11 cellular contexts compared by ENCODE assay signal in the genomic region with DNA sequence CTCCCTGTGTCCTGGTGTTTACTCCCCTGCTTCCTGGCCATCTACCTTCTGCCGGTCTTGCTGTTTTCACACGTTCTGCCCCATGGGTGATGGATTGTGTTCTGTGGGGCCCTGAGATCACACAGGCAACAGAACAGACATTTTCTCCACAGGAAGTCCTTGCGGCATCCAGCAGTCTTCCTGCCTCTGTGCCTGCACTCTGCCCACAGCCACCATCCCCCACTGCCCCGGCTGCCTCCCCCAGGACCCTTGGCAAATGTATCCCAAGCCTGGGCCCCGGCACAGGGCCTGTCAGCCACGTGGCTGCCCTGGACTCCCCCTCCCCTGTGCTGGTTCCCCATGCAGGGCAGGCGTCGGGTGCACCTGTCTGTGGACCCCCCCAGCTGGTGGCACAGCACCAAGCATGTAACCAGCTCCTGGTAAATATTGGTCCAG.
A peak's percentile ranks its signal among the peaks of the same experiment; 100 is the strongest.
DNase-seq lines count a peak whose midpoint lies in the region; ATAC-seq and TF ChIP-seq lines count a peak whose summit lies in the region.
"Had no signal": no experiment of that assay in that cellular context is flagged by ENCODE, and none has a peak within 500 bp of the region (broad histone marks: within the 10 kb centered on the region; RNA-seq: fewer than 3 reads in every experiment).

No MANE protein-coding gene starts in this region.

- H3K27me3 ChIP-seq in dorsolateral prefrontal cortex = peaks cover 0 to 23% (median 3%) of the 10 kb centered on the region in 45 donors

- peak overlapping the region; percentile 79 for H3K4me3 Mint-ChIP-seq in nephron progenitor cell

- no peak for ATAC-seq in HG03342 (IDR thresholded peaks at IDR 0.05; ENCODE audit: unreplicated experiment)
- ATAC-seq: activated naive CD4-positive, alpha-beta T cell treated with anti-CD3 and anti-CD28 coated beads, Interleukin-2, amount 50 U/mL, for 72 hours had no signal

- H3K4me1 Mint-ChIP-seq in nephron progenitor cell = peaks cover 45% of the 10 kb centered on the region

- peak overlapping the region in 43 of 59 donors; percentile 17 to 67 (median 40) for H3K4me3 ChIP-seq in dorsolateral prefrontal cortex

- intact Hi-C loops in dorsolateral prefrontal cortex (cut with DNase I) = loop anchor here in 1 of 2 donors (5.0 kb wide), 1 partner anchor 52 kb away; no protein-coding TSS in a partner anchor

- peak; percentile 70 for DNase-seq in ELF-1 (ENCODE audit: low read depth, low spot score)
- DNase-seq in NCI-H146 treated with DMSO at 0.1 percent for 48 hours (lab: John Stamatoyannopoulos, UW; ENCODE audit: unreplicated experiment) = peak; percentile 50
- peak in 1 of 10 donors; percentile 44 for DNase-seq in dorsolateral prefrontal cortex
- peak; percentile 19 for DNase-seq in nephron progenitor cell
- no peak for DNase-seq in activated CD4-positive, CD25-positive, alpha-beta regulatory T cell treated with anti-CD3 and anti-CD28 coated beads, Interleukin-2, amount 50 U/mL, for 72 hours
- no peak for DNase-seq in NCI-H526 (lab: John Stamatoyannopoulos, UW)
- DNase-seq in hepatic stellate cell (ENCODE audit: low spot score) = no peak
- DNase-seq: KBM-7, occipital lobe had no signal

- TF ChIP-seq CTCF in dorsolateral prefrontal cortex (IDR thresholded peaks at IDR 0.05 in 54 of 56, conservative IDR thresholded peaks at IDR 0.05 in 2 of 56; ENCODE audit: low read depth in 1 of 56, partially characterized antibody in 56 of 56) (no peak), nephron progenitor cell (IDR thresholded peaks at IDR 0.05) (no peak)

- peak overlapping the region; percentile 99 for H3K27ac Mint-ChIP-seq in nephron progenitor cell

- H3K9me3 Mint-ChIP-seq in nephron progenitor cell = peaks cover 12% of the 10 kb centered on the region
- H3K9me3 Mint-ChIP-seq: activated naive CD4-positive, alpha-beta T cell treated with anti-CD3 and anti-CD28 coated beads, Interleukin-2, amount 50 U/mL, for 72 hours had no signal

- H3K27me3 Mint-ChIP-seq in nephron progenitor cell (ENCODE audit: low read depth, poor library complexity) = peaks cover 12% of the 10 kb centered on the region

- no peaks in the 10 kb centered on the region for H3K36me3 Mint-ChIP-seq in nephron progenitor cell (ENCODE audit: low read depth)
- H3K36me3 Mint-ChIP-seq: activated naive CD4-positive, alpha-beta T cell treated with anti-CD3 and anti-CD28 coated beads, Interleukin-2, amount 50 U/mL, for 72 hours had no signal

- H3K27ac ChIP-seq in dorsolateral prefrontal cortex = peak overlapping the region in 56 of 59 donors; percentile 5 to 96 (median 87)

Comparison
In these comparisons a context has a peak if more than half of its experiments do, and no peak if none do; other contexts are left out.
1. DNase-seq: peak in ELF-1 (single experiment), NCI-H146 treated with DMSO at 0.1 percent for 48 hours (single experiment) and nephron progenitor cell (single experiment); none in activated CD4-positive, CD25-positive, alpha-beta regulatory T cell treated with anti-CD3 and anti-CD28 coated beads, Interleukin-2, amount 50 U/mL, for 72 hours (single experiment), NCI-H526 (0 of 2) and hepatic stellate cell (single experiment).